In genomic region chr9:97660345-97660744, GRCh38 we compare ENCODE assay signal across 1 cellular context.
TF ChIP-seq lines count a peak whose summit lies in the region.

No MANE protein-coding gene starts in this region.

TF ChIP-seq in IMR-90, 13 proteins besides CTCF, POLR2A, EP300 and RAD21:
- TF ChIP-seq ELK1 (IDR thresholded peaks at IDR 0.05; ENCODE audit: borderline replicate concordance, low read depth, low read length) (no peak), SMC3 (IDR thresholded peaks at IDR 0.05; ENCODE audit: low read depth, low read length) (no peak), USF2 (IDR thresholded peaks at IDR 0.05; ENCODE audit: low read depth, low read length) (no peak), CEBPB (IDR thresholded peaks at IDR 0.05; ENCODE audit: low read depth, low read length) (no peak), MAZ (IDR thresholded peaks at IDR 0.05; ENCODE audit: borderline replicate concordance, low read depth, low read length) (no peak), MAFK (IDR thresholded peaks at IDR 0.05; ENCODE audit: low read depth, low read length) (no peak), MXI1 (IDR thresholded peaks at IDR 0.05; ENCODE audit: borderline replicate concordance, low read depth, low read length) (no peak), BHLHE40 (IDR thresholded peaks at IDR 0.05; ENCODE audit: low read depth, low read length) (no peak), FOS (IDR thresholded peaks at IDR 0.05; ENCODE audit: low read depth, low read length) (no peak), RFX5 (IDR thresholded peaks at IDR 0.05; ENCODE audit: low read depth, low read length) (no peak), CHD1 (IDR thresholded peaks at IDR 0.05; ENCODE audit: low read depth, low read length) (no peak), NFE2L2 (IDR thresholded peaks at IDR 0.05; ENCODE audit: low read depth, low read length) (no peak), RCOR1 (IDR thresholded peaks at IDR 0.05; ENCODE audit: insufficient replicate concordance, low read length) (no peak)
